Comparison of ENCODE assay signal across 9 cellular contexts in the genomic region with DNA sequence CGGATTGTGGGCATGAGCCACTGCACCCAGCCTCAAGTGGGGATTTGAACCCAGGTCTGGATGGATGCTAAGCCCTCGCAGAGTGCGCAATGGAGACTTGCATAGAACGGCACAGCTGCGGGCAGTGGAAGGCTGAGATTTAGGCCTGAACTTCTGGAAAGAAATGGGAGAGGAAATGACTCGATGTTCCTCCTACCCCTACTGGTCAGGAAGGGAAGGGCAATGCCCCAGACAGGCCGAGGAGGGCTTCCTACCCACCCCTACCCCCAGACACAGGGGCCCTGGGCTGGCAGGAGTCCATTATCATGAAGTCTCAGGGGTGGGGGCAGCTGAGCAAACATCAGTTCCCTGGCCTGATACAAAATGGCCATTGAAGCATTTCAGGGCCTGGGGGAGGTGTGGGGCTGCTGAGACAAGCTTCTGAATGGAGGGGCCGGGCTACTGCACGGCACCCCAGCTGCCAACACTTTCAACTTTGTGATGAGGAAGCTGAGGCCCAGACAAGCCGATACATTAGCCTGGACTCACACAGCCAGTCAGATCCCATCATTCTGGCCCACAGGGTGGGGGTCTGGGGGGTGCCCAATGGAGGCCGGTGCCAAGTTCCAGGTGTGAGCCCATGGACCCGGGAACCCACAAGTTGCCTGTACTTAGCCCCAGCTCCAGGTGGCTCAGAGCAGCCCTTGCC. TPM values are rescaled to one million over a fixed set of nuclear protein-coding genes. Genes with fewer than 3 reads are reported as not detected.
DNase-seq lines count a peak whose midpoint lies in the region; ATAC-seq and TF ChIP-seq lines count a peak whose summit lies in the region.
"Had no signal": no experiment of that assay in that cellular context is flagged by ENCODE, and none has a peak within 500 bp of the region (broad histone marks: within the 10 kb centered on the region; RNA-seq: fewer than 3 reads in every experiment).

No MANE protein-coding gene starts in this region.

- no peak overlapping the region for H3K27ac Mint-ChIP-seq in chondrocyte (ENCODE audit: unreplicated experiment)
- no peak overlapping the region for H3K27ac Mint-ChIP-seq in neural crest cell (ENCODE audit: unreplicated experiment)

- H3K9me3 Mint-ChIP-seq in chondrocyte (ENCODE audit: low read depth) = no peaks in the 10 kb centered on the region
- no peaks in the 10 kb centered on the region for H3K9me3 Mint-ChIP-seq in neural crest cell
- H3K9me3 Mint-ChIP-seq: dendritic cell treated with granulocyte-macrophage colony-stimulating factor and Interleukin-4, amounts not matched to agents 40 ng/mL and 50 ng/mL, for 4 days had no signal

- peak; percentile 76 for TF ChIP-seq CTCF in chondrocyte (IDR thresholded peaks at IDR 0.05)
- peak; percentile 56 for TF ChIP-seq CTCF in neural crest cell (conservative IDR thresholded peaks at IDR 0.05)

- H3K36me3 Mint-ChIP-seq in chondrocyte (ENCODE audit: low read depth) (no peaks in the 10 kb centered on the region), neural crest cell (ENCODE audit: low read depth) (peaks cover 2% of the 10 kb centered on the region)

- peaks cover 35% of the 10 kb centered on the region for H3K4me1 Mint-ChIP-seq in chondrocyte (ENCODE audit: low read depth)
- H3K4me1 Mint-ChIP-seq in neural crest cell = peaks cover 3% of the 10 kb centered on the region

- H3K4me3 Mint-ChIP-seq in chondrocyte (ENCODE audit: unreplicated experiment) (no peak overlapping the region), neural crest cell (no peak overlapping the region)

- peak; percentile 38 for DNase-seq in EH (ENCODE audit: low read depth)
- DNase-seq in NCI-H1092 (lab: John Stamatoyannopoulos, UW) = peak; percentile 91
- DNase-seq in chondrocyte (ENCODE audit: low spot score) = no peak
- no peak for DNase-seq in neural crest cell (ENCODE audit: low read depth, low spot score)
- DNase-seq in NK-92 treated with Interleukin-12 subunit alpha and Interleukin-12 subunit beta, amount 100 ng/mL, for 24 hours (lab: John Stamatoyannopoulos, UW) = no peak
- DNase-seq in middle frontal gyrus (ENCODE audit: extremely low spot score, low spot score) = no peak

- ATAC-seq in GM21723 (IDR thresholded peaks at IDR 0.05; ENCODE audit: unreplicated experiment) (no peak), GM18520 (IDR thresholded peaks at IDR 0.05; ENCODE audit: unreplicated experiment) (no peak)

- H3K27me3 Mint-ChIP-seq in chondrocyte (ENCODE audit: low read depth) = no peaks in the 10 kb centered on the region
- no peaks in the 10 kb centered on the region for H3K27me3 Mint-ChIP-seq in neural crest cell (ENCODE audit: low read depth)

RNA-seq across cellular contexts. Expression of gene WDR38, which starts 13.5 kb away (rescaled TPM):
- total RNA-seq in chondrocyte (not detected in 3 replicates), neural crest cell (not detected in 2 replicates)

RNA-seq across cellular contexts. Expression of gene RPL35, which starts 22.0 kb away (rescaled TPM):
- 706 to 837 TPM (median 731 TPM) in 3 replicates for total RNA-seq in chondrocyte
- 1,588 and 1,675 TPM in 2 replicates for total RNA-seq in neural crest cell

RNA-seq across cellular contexts. Expression of gene ARPC5L, which starts 22.2 kb away (rescaled TPM):
- 30.1 to 36.0 TPM (median 35.1 TPM) in 3 replicates for total RNA-seq in chondrocyte
- 41.9 and 42.1 TPM in 2 replicates for total RNA-seq in neural crest cell

Comparison
In these comparisons a context has a peak if more than half of its experiments do, and no peak if none do; other contexts are left out.
1. DNase-seq: peak in EH (single experiment) and NCI-H1092 (single experiment); none in chondrocyte (single experiment), neural crest cell (single experiment), NK-92 treated with Interleukin-12 subunit alpha and Interleukin-12 subunit beta, amount 100 ng/mL, for 24 hours (single experiment) and middle frontal gyrus (single experiment).